In genomic region chr4:126839066-126839465, GRCh38 we compare ENCODE assay signal across 28 cellular contexts.
DNase-seq lines count a peak whose midpoint lies in the region; ATAC-seq, FAIRE-seq and TF ChIP-seq lines count a peak whose summit lies in the region.
"Had no signal": no experiment of that assay in that cellular context is flagged by ENCODE, and none has a peak within 500 bp of the region (broad histone marks: within the 10 kb centered on the region; RNA-seq: fewer than 3 reads in every experiment).

No MANE protein-coding gene starts in this region.

- WGBS in mammary epithelial cell (ENCODE audit: low coverage, missing lambda C conversion rate): 86% methylated on average over 1 of the region's 1 CpG

- in situ Hi-C loops in mammary epithelial cell (cut with MboI; ENCODE audit: low sequenced_read_pairs in 2 of 2): no loop called here

- H3K27ac Mint-ChIP-seq in MCF 10A (ENCODE audit: low read depth, unreplicated experiment) (no peak overlapping the region), astrocyte (ENCODE audit: unreplicated experiment) (peak overlapping the region; percentile 31)
- H3K27ac Mint-ChIP-seq: activated B cell treated with CpG ODN at 0.5 μM for 24 hours; activated CD4-positive, alpha-beta memory T cell treated with anti-CD3 and anti-CD28 coated beads for 36 hours; immature natural killer cell had no signal

- H2AFZ ChIP-seq in mammary epithelial cell (ENCODE audit: low read depth, low read length) (no peak overlapping the region), astrocyte (ENCODE audit: low read depth, low read length) (no peak overlapping the region)

- peak; percentile 12 for DNase-seq in MCF 10A (ENCODE audit: unreplicated experiment)
- DNase-seq in mammary epithelial cell: no peak
- DNase-seq in astrocyte (ENCODE audit: low read depth): peak; percentile 55
- DNase-seq in fibroblast of pulmonary artery (ENCODE audit: low read depth): peak; percentile 21
- DNase-seq in superior temporal gyrus (ENCODE audit: extremely low spot score): peak; percentile 15
- DNase-seq: activated B cell treated with CpG ODN at 0.5 μM for 24 hours; activated CD4-positive, alpha-beta memory T cell treated with anti-CD3 and anti-CD28 coated beads for 36 hours; amygdala; effector memory CD4-positive, alpha-beta T cell; esophagus squamous epithelium; heart right ventricle; immature natural killer cell; KG1; NCI-H1092 treated with DMSO at 0.1 percent for 48 hours; NCI-H2081; NCI-H446; stimulated activated CD4-positive, alpha-beta T cell treated with anti-CD3 and anti-CD28 coated beads, Interleukin-15, amount 100 ng/mL, for 24 hours; substantia nigra; T-helper 2 cell had no signal

- H3K4me1 Mint-ChIP-seq in MCF 10A (ENCODE audit: insufficient read depth, unreplicated experiment): peaks cover 8% of the 10 kb centered on the region
- peaks cover 3% of the 10 kb centered on the region for H3K4me1 Mint-ChIP-seq in astrocyte (ENCODE audit: low read depth, unreplicated experiment)
- H3K4me1 Mint-ChIP-seq: activated B cell treated with CpG ODN at 0.5 μM for 24 hours, immature natural killer cell had no signal

- CTCF ChIA-PET in MCF 10A (lab: Yijun Ruan, JAX): no interaction called here
- CTCF ChIA-PET in mammary epithelial cell (lab: Charles Lee; ENCODE audit: low non-redundant PET): no interaction called here

- H3K4me1 ChIP-seq in mammary epithelial cell (ENCODE audit: insufficient read depth, low read length) (no peaks in the 10 kb centered on the region), astrocyte (ENCODE audit: insufficient read depth, low read length) (peaks cover 5% of the 10 kb centered on the region)
- H3K4me1 ChIP-seq: BLaER1 treated with 17β-estradiol and CSF1 and Interleukin-3, amounts not matched to agents 10 nM and 100 nM; esophagus squamous epithelium; right atrium auricular region; SJSA1 had no signal

- BruUV-seq in MCF 10A (replicated peaks; lab: Mats Ljungman, UMichigan): no TSS peak
- no TSS peak for BruUV-seq in mammary epithelial cell (replicated peaks; lab: Mats Ljungman, UMichigan)

- no peaks in the 10 kb centered on the region for H3K36me3 ChIP-seq in mammary epithelial cell (ENCODE audit: insufficient read depth, low read length)
- no peaks in the 10 kb centered on the region for H3K36me3 ChIP-seq in astrocyte (ENCODE audit: insufficient read depth, low read length)
- H3K36me3 ChIP-seq: BLaER1 treated with 17β-estradiol and CSF1 and Interleukin-3, amounts not matched to agents 10 nM and 100 nM; esophagus squamous epithelium; heart right ventricle; right atrium auricular region; SJSA1 had no signal

- H3K4me2 ChIP-seq in mammary epithelial cell (ENCODE audit: insufficient read depth, low read depth, low read length) (no peak overlapping the region), astrocyte (ENCODE audit: low read length) (peak overlapping the region; percentile 30)
- H3K4me2 ChIP-seq: BLaER1 treated with 17β-estradiol and CSF1 and Interleukin-3, amounts not matched to agents 10 nM and 100 nM had no signal

- POLR2A ChIA-PET in MCF 10A (lab: Yijun Ruan, JAX): no interaction called here

- H3K36me3 Mint-ChIP-seq in MCF 10A (ENCODE audit: insufficient read depth, unreplicated experiment): no peaks in the 10 kb centered on the region
- H3K36me3 Mint-ChIP-seq in astrocyte (ENCODE audit: low read depth, unreplicated experiment): peaks cover 2% of the 10 kb centered on the region
- H3K36me3 Mint-ChIP-seq: activated CD4-positive, alpha-beta memory T cell treated with anti-CD3 and anti-CD28 coated beads for 36 hours; immature natural killer cell had no signal

- no peak overlapping the region for H3K4me3 ChIP-seq in mammary epithelial cell (replicated peaks in 1 of 3; ENCODE audit: insufficient read depth in 1 of 3, low read depth in 2 of 3, low read length in 3 of 3)
- no peak overlapping the region for H3K4me3 ChIP-seq in astrocyte (ENCODE audit: insufficient read depth, low read depth, low read length)
- no peak overlapping the region for H3K4me3 ChIP-seq in fibroblast of pulmonary artery (replicated peaks; ENCODE audit: low read depth, low read length)
- H3K4me3 ChIP-seq: BLaER1 treated with 17β-estradiol and CSF1 and Interleukin-3, amounts not matched to agents 10 nM and 100 nM; esophagus squamous epithelium; heart right ventricle; right atrium auricular region; SJSA1 had no signal

- no peaks in the 10 kb centered on the region for H4K20me1 ChIP-seq in mammary epithelial cell (ENCODE audit: insufficient read depth, low read length)
- H4K20me1 ChIP-seq in astrocyte (ENCODE audit: insufficient read depth, low read length): no peaks in the 10 kb centered on the region
- H4K20me1 ChIP-seq: BLaER1 treated with 17β-estradiol and CSF1 and Interleukin-3, amounts not matched to agents 10 nM and 100 nM had no signal

- FAIRE-seq in astrocyte (lab: Jason Lieb, UNC): peak; percentile 58
- FAIRE-seq: urothelium cell line had no signal

- H3K9ac ChIP-seq in mammary epithelial cell (ENCODE audit: insufficient read depth, low read length) (no peak overlapping the region), astrocyte (ENCODE audit: low read length) (no peak overlapping the region)
- H3K9ac ChIP-seq: BLaER1 treated with 17β-estradiol and CSF1 and Interleukin-3, amounts not matched to agents 10 nM and 100 nM had no signal

- ATAC-seq in GM18867 (IDR thresholded peaks at IDR 0.05; ENCODE audit: unreplicated experiment): no peak
- no peak for ATAC-seq in HG03460 (IDR thresholded peaks at IDR 0.05; ENCODE audit: unreplicated experiment)
- no peak for ATAC-seq in GM21390 (IDR thresholded peaks at IDR 0.05; ENCODE audit: unreplicated experiment)
- ATAC-seq: heart right ventricle, Panc1 had no signal

- intact Hi-C loops in MCF 10A (cut with micrococcal nuclease) (no loop called here), mammary epithelial cell (cut with micrococcal nuclease) (no loop called here)

- H3K4me3 Mint-ChIP-seq in MCF 10A (ENCODE audit: unreplicated experiment) (no peak overlapping the region), astrocyte (ENCODE audit: unreplicated experiment) (no peak overlapping the region)
- H3K4me3 Mint-ChIP-seq: activated B cell treated with CpG ODN at 0.5 μM for 24 hours; activated CD4-positive, alpha-beta memory T cell treated with anti-CD3 and anti-CD28 coated beads for 36 hours; immature natural killer cell had no signal

- no peaks in the 10 kb centered on the region for H3K79me2 ChIP-seq in mammary epithelial cell (ENCODE audit: insufficient read depth, low read length)
- H3K79me2 ChIP-seq in astrocyte (ENCODE audit: insufficient read depth, low read length): no peaks in the 10 kb centered on the region

- TF ChIP-seq CTCF in MCF 10A (IDR thresholded peaks at IDR 0.05; ENCODE audit: unreplicated experiment): no peak
- no peak for TF ChIP-seq CTCF in mammary epithelial cell (conservative IDR thresholded peaks at IDR 0.05 in 1 of 2, IDR thresholded peaks at IDR 0.05 in 1 of 2; ENCODE audit: extremely low read depth in 1 of 2, insufficient read depth in 1 of 2, low read depth in 1 of 2, low read length in 2 of 2)
- TF ChIP-seq CTCF in astrocyte (IDR thresholded peaks at IDR 0.05; ENCODE audit: insufficient read depth, low read depth, low read length): no peak
- no peak for TF ChIP-seq CTCF in fibroblast of pulmonary artery (IDR thresholded peaks at IDR 0.05; ENCODE audit: low read length, missing control alignments)

- peaks cover 19% of the 10 kb centered on the region for H3K9me3 Mint-ChIP-seq in MCF 10A (ENCODE audit: unreplicated experiment)
- peaks cover 1% of the 10 kb centered on the region for H3K9me3 Mint-ChIP-seq in astrocyte (ENCODE audit: unreplicated experiment)

- H3K27me3 ChIP-seq in mammary epithelial cell (ENCODE audit: insufficient read depth, low read length): no peaks in the 10 kb centered on the region
- no peaks in the 10 kb centered on the region for H3K27me3 ChIP-seq in astrocyte (ENCODE audit: insufficient read depth, low read length)
- H3K27me3 ChIP-seq: BLaER1 treated with 17β-estradiol and CSF1 and Interleukin-3, amounts not matched to agents 10 nM and 100 nM; heart right ventricle; right atrium auricular region; SJSA1 had no signal

- H3K9me3 ChIP-seq in mammary epithelial cell (replicated peaks; ENCODE audit: insufficient read depth, low read length): no peaks in the 10 kb centered on the region
- H3K9me3 ChIP-seq in astrocyte (ENCODE audit: insufficient read depth, low read depth, low read length): no peaks in the 10 kb centered on the region
- H3K9me3 ChIP-seq: SJSA1 had no signal

- dilution Hi-C loops in mammary epithelial cell (cut with HindIII; ENCODE audit: low sequenced_read_pairs): no loop called here

- H3K27me3 Mint-ChIP-seq in MCF 10A (ENCODE audit: insufficient read depth, unreplicated experiment): no peaks in the 10 kb centered on the region
- no peaks in the 10 kb centered on the region for H3K27me3 Mint-ChIP-seq in astrocyte (ENCODE audit: low read depth, unreplicated experiment)
- H3K27me3 Mint-ChIP-seq: activated B cell treated with CpG ODN at 0.5 μM for 24 hours; activated CD4-positive, alpha-beta memory T cell treated with anti-CD3 and anti-CD28 coated beads for 36 hours had no signal

- H3K27ac ChIP-seq in mammary epithelial cell (ENCODE audit: insufficient read depth, low read depth, low read length) (no peak overlapping the region), astrocyte (ENCODE audit: low read depth, low read length) (no peak overlapping the region)
- H3K27ac ChIP-seq: 22Rv1; BLaER1 treated with 17β-estradiol and CSF1 and Interleukin-3, amounts not matched to agents 10 nM and 100 nM; esophagus squamous epithelium; heart right ventricle; right atrium auricular region; SJSA1 had no signal
